In genomic region chr4:75705198-75705712, GRCh38 we compare ENCODE assay signal across 21 cellular contexts. TPM values are rescaled to one million over a fixed set of nuclear protein-coding genes. Genes with fewer than 3 reads are reported as not detected.
A peak's percentile ranks its signal among the peaks of the same experiment; 100 is the strongest.
DNase-seq lines count a peak whose midpoint lies in the region; ATAC-seq and TF ChIP-seq lines count a peak whose summit lies in the region.
"Had no signal": no experiment of that assay in that cellular context is flagged by ENCODE, and none has a peak within 500 bp of the region (broad histone marks: within the 10 kb centered on the region; RNA-seq: fewer than 3 reads in every experiment).

No MANE protein-coding gene starts in this region.

- TF ChIP-seq CTCF in endodermal cell (conservative IDR thresholded peaks at IDR 0.05) = peak; percentile 61

- H4K8ac ChIP-seq in mesendoderm (ENCODE audit: low read depth, low read length) = no peak overlapping the region

- DNase-seq in ELF-1 (ENCODE audit: low read depth, low spot score) (peak; percentile 85), NCI-H2227 (lab: John Stamatoyannopoulos, UW; ENCODE audit: unreplicated experiment) (peak; percentile 38), endodermal cell (peak; percentile 81), mesendoderm (peak; percentile 71), Right ventricle myocardium superior (no peak), ureter (ENCODE audit: low spot score) (no peak)
- no peak for DNase-seq in naive thymus-derived CD4-positive, alpha-beta T cell
- DNase-seq: activated effector memory CD4-positive, alpha-beta T cell treated with Interleukin-2 at 50 U/mL for 16 hours; activated naive CD8-positive, alpha-beta T cell treated with anti-CD3 and anti-CD28 coated beads, Interleukin-2, amount 50 U/mL, for 24 hours; HFFc6; IMR-90; NCI-H1417 treated with DMSO at 0.1 percent for 48 hours; NCI-H510A treated with DMSO at 0.1 percent for 48 hours; Peyer's patch; stimulated activated CD4-positive, alpha-beta T cell treated with anti-CD3 and anti-CD28 coated beads, Interleukin-12 subunit alpha, Interleukin-12 subunit beta, amount 100 ng/mL, for 4 hours; tibial artery had no signal

- no peaks in the 10 kb centered on the region for H3K9me3 ChIP-seq in endodermal cell (ENCODE audit: control insufficient read depth, low read length)
- H3K9me3 ChIP-seq in naive thymus-derived CD4-positive, alpha-beta T cell (ENCODE audit: control insufficient read depth in 2 of 3, low read length in 3 of 3) = no peaks in the 10 kb centered on the region
- H3K9me3 ChIP-seq: A549, Peyer's patch, tibial artery had no signal

- H2BK5ac ChIP-seq in mesendoderm (ENCODE audit: low read length) = no peak overlapping the region

- no peak overlapping the region for H3K9ac ChIP-seq in endodermal cell (ENCODE audit: extremely low read depth, low read length, poor library complexity, severe bottlenecking)
- H3K9ac ChIP-seq in mesendoderm (ENCODE audit: low read length) = no peak overlapping the region

- no peaks in the 10 kb centered on the region for H3K9me3 Mint-ChIP-seq in endodermal cell
- no peaks in the 10 kb centered on the region for H3K9me3 Mint-ChIP-seq in naive thymus-derived CD4-positive, alpha-beta T cell
- H3K9me3 Mint-ChIP-seq: activated naive CD8-positive, alpha-beta T cell treated with anti-CD3 and anti-CD28 coated beads, Interleukin-2, amount 50 U/mL, for 24 hours; HFFc6; stimulated activated naive CD8-positive, alpha-beta T cell treated with anti-CD3 and anti-CD28 coated beads, Interleukin-15, Interleukin-2, amounts not matched to agents 100 ng/mL and 50 ng/mL, for 24 hours had no signal

- 50 to 79% methylated on average over 1 to 4 of the region's 4 CpGs for WGBS in endodermal cell (ENCODE audit: insufficient coverage in 1 of 2, insufficient read length in 1 of 2), 2 experiments
- WGBS in mesendoderm (ENCODE audit: extremely low coverage, insufficient coverage, low lambda C conversion rate) = no CpG with 5 or more reads among the region's 4 CpGs

- ATAC-seq in HG03025 (IDR thresholded peaks at IDR 0.05; ENCODE audit: low FRiP score, unreplicated experiment) (no peak), Right ventricle myocardium superior (ENCODE audit: poor library complexity) (no peak)
- no peak for ATAC-seq in naive thymus-derived CD4-positive, alpha-beta T cell
- ATAC-seq: A549; activated naive CD8-positive, alpha-beta T cell treated with anti-CD3 and anti-CD28 coated beads, Interleukin-2, amount 50 U/mL, for 24 hours had no signal

- H3K36me3 Mint-ChIP-seq in endodermal cell (ENCODE audit: low read depth) = peaks cover 8% of the 10 kb centered on the region
- peaks cover 0 to 3% (median 0%) of the 10 kb centered on the region in 5 donors for H3K36me3 Mint-ChIP-seq in naive thymus-derived CD4-positive, alpha-beta T cell

- H3K4me1 ChIP-seq in endodermal cell (ENCODE audit: control insufficient read depth, insufficient read depth, low read length) (peaks cover 5% of the 10 kb centered on the region), mesendoderm (ENCODE audit: control insufficient read depth, low read depth, low read length) (peaks cover 8% of the 10 kb centered on the region)
- no peaks in the 10 kb centered on the region for H3K4me1 ChIP-seq in naive thymus-derived CD4-positive, alpha-beta T cell (ENCODE audit: control insufficient read depth in 2 of 2, insufficient read depth in 2 of 2, low read length in 2 of 2)
- H3K4me1 ChIP-seq: tibial artery had no signal

- CTCF ChIA-PET in naive thymus-derived CD4-positive, alpha-beta T cell (lab: Charles Lee) = no interaction called here

- peak overlapping the region; percentile 48 for H3K27ac ChIP-seq in endodermal cell (ENCODE audit: low read depth, low read length)
- H3K27ac ChIP-seq in mesendoderm (ENCODE audit: low read depth, low read length) = peak overlapping the region; percentile 17
- no peak overlapping the region for H3K27ac ChIP-seq in naive thymus-derived CD4-positive, alpha-beta T cell (ENCODE audit: low read depth, low read length)
- H3K27ac ChIP-seq: A549, SK-N-MC, tibial artery had no signal

- POLR2A ChIA-PET in naive thymus-derived CD4-positive, alpha-beta T cell (lab: Charles Lee) = interaction anchor here (0.6 to 1.1 kb wide), 2 partner anchors 14 to 17 kb away, joined by 3 read pairs; no protein-coding TSS in a partner anchor

- H3K4ac ChIP-seq in mesendoderm (ENCODE audit: low read depth, low read length) = no peak overlapping the region

- peak overlapping the region; percentile 26 for H3K27ac Mint-ChIP-seq in endodermal cell
- no peak overlapping the region for H3K27ac Mint-ChIP-seq in naive thymus-derived CD4-positive, alpha-beta T cell
- H3K27ac Mint-ChIP-seq: activated naive CD8-positive, alpha-beta T cell treated with anti-CD3 and anti-CD28 coated beads, Interleukin-2, amount 50 U/mL, for 24 hours; HFFc6; stimulated activated naive CD8-positive, alpha-beta T cell treated with anti-CD3 and anti-CD28 coated beads, Interleukin-15, Interleukin-2, amounts not matched to agents 100 ng/mL and 50 ng/mL, for 24 hours had no signal

- peaks cover 3% of the 10 kb centered on the region for H3K36me3 ChIP-seq in endodermal cell (ENCODE audit: control insufficient read depth, insufficient read depth, low read length)
- H3K36me3 ChIP-seq in mesendoderm (ENCODE audit: control insufficient read depth, insufficient read depth, low read length) = no peaks in the 10 kb centered on the region
- no peaks in the 10 kb centered on the region for H3K36me3 ChIP-seq in naive thymus-derived CD4-positive, alpha-beta T cell (ENCODE audit: control insufficient read depth in 2 of 3, insufficient read depth in 3 of 3, low read length in 3 of 3)
- H3K36me3 ChIP-seq: Peyer's patch had no signal

- no peak overlapping the region for H2BK15ac ChIP-seq in mesendoderm (replicated peaks; ENCODE audit: low read depth)

- peaks cover 2% of the 10 kb centered on the region for H3K79me1 ChIP-seq in mesendoderm (ENCODE audit: low read length)

- intact Hi-C loops in Right ventricle myocardium superior (cut with DNase I) = no loop called here
- intact Hi-C loops in naive thymus-derived CD4-positive, alpha-beta T cell (cut with micrococcal nuclease) = loop anchor here in 1 of 2 donors (5.0 kb wide), 1 partner anchor 142 kb away; no protein-coding TSS in a partner anchor

- H3K18ac ChIP-seq in mesendoderm (ENCODE audit: low read length) = no peak overlapping the region

- peaks cover 2% of the 10 kb centered on the region for H3K79me2 ChIP-seq in mesendoderm (ENCODE audit: control insufficient read depth, insufficient read depth, low read length)

- no peak overlapping the region for H2AK5ac ChIP-seq in mesendoderm (ENCODE audit: low read length)

- no peak overlapping the region for H2BK120ac ChIP-seq in mesendoderm (ENCODE audit: low read depth, low read length)

- H3K4me3 ChIP-seq in endodermal cell (ENCODE audit: low read length) (no peak overlapping the region), mesendoderm (ENCODE audit: low read length) (no peak overlapping the region)
- H3K4me3 ChIP-seq in naive thymus-derived CD4-positive, alpha-beta T cell (ENCODE audit: low read length) = no peak overlapping the region
- H3K4me3 ChIP-seq: A549, lung, Peyer's patch, SK-N-MC, tibial artery had no signal

- no peak overlapping the region for H3K4me2 ChIP-seq in mesendoderm (ENCODE audit: low read length)
- H3K4me2 ChIP-seq: A549 had no signal

- H3K4me1 Mint-ChIP-seq in endodermal cell = peaks cover 18% of the 10 kb centered on the region
- H3K4me1 Mint-ChIP-seq in naive thymus-derived CD4-positive, alpha-beta T cell = peaks cover 0 to 13% (median 5%) of the 10 kb centered on the region in 7 donors

- H3K27me3 Mint-ChIP-seq in endodermal cell (ENCODE audit: insufficient read depth) = no peaks in the 10 kb centered on the region
- H3K27me3 Mint-ChIP-seq in naive thymus-derived CD4-positive, alpha-beta T cell = no peaks in the 10 kb centered on the region
- H3K27me3 Mint-ChIP-seq: activated naive CD8-positive, alpha-beta T cell treated with anti-CD3 and anti-CD28 coated beads, Interleukin-2, amount 50 U/mL, for 24 hours; stimulated activated naive CD8-positive, alpha-beta T cell treated with anti-CD3 and anti-CD28 coated beads, Interleukin-15, Interleukin-2, amounts not matched to agents 100 ng/mL and 50 ng/mL, for 24 hours had no signal

- H3K56ac ChIP-seq in mesendoderm (ENCODE audit: low read length) = no peak overlapping the region

- no peak overlapping the region for H3K4me3 Mint-ChIP-seq in endodermal cell
- H3K4me3 Mint-ChIP-seq in naive thymus-derived CD4-positive, alpha-beta T cell = no peak overlapping the region
- H3K4me3 Mint-ChIP-seq: activated naive CD8-positive, alpha-beta T cell treated with anti-CD3 and anti-CD28 coated beads, Interleukin-2, amount 50 U/mL, for 24 hours; HFFc6; stimulated activated naive CD8-positive, alpha-beta T cell treated with anti-CD3 and anti-CD28 coated beads, Interleukin-15, Interleukin-2, amounts not matched to agents 100 ng/mL and 50 ng/mL, for 24 hours had no signal

- no peak overlapping the region for H4K5ac ChIP-seq in mesendoderm (ENCODE audit: low read length)

- H3K27me3 ChIP-seq in endodermal cell (ENCODE audit: control insufficient read depth, insufficient read depth, low read length, poor library complexity, severe bottlenecking) (no peaks in the 10 kb centered on the region), mesendoderm (ENCODE audit: insufficient read depth, low read length, poor library complexity) (no peaks in the 10 kb centered on the region)
- no peaks in the 10 kb centered on the region for H3K27me3 ChIP-seq in naive thymus-derived CD4-positive, alpha-beta T cell (ENCODE audit: control insufficient read depth in 2 of 2, insufficient read depth in 2 of 2, low read length in 2 of 2)
- H3K27me3 ChIP-seq: Peyer's patch, tibial artery had no signal

- H3K23ac ChIP-seq in mesendoderm (ENCODE audit: low read length) = no peak overlapping the region

RNA-seq across cellular contexts. Expression of gene USO1, which starts 19.1 kb away (rescaled TPM):
- total RNA-seq in endodermal cell (10 to 100 TPM; 74.5 to 75.1 TPM), Right ventricle myocardium superior (87.7 TPM), ureter (64.5 TPM)
- polyA plus RNA-seq in endodermal cell (2013, experiment 1 of 2) = 63.9 TPM
- polyA plus RNA-seq in endodermal cell (2013, experiment 2 of 2) = 57.4 TPM
- polyA plus RNA-seq in mesendoderm (2013, experiment 1 of 2) = 72.2 TPM
- 73.5 TPM for polyA plus RNA-seq in mesendoderm (2013, experiment 2 of 2)
- 10 to 100 TPM; 17.8 to 54.8 (median 35.0) TPM for total RNA-seq in naive thymus-derived CD4-positive, alpha-beta T cell
- polyA plus RNA-seq in naive thymus-derived CD4-positive, alpha-beta T cell = 10 to 100 TPM; 23.8 to 27.4 TPM

RNA-seq across cellular contexts. Expression of gene G3BP2, which starts 32.0 kb away (rescaled TPM):
- total RNA-seq in endodermal cell (100 to 1,000 TPM; 176 to 183 TPM), Right ventricle myocardium superior (69.2 TPM), ureter (123 TPM)
- polyA plus RNA-seq in endodermal cell (2013, experiment 1 of 2) = 143 TPM
- 141 TPM for polyA plus RNA-seq in endodermal cell (2013, experiment 2 of 2)
- 150 TPM for polyA plus RNA-seq in mesendoderm (2013, experiment 1 of 2)
- polyA plus RNA-seq in mesendoderm (2013, experiment 2 of 2) = 151 TPM
- 100 to 1,000 TPM; 161 to 299 (median 167) TPM for total RNA-seq in naive thymus-derived CD4-positive, alpha-beta T cell
- polyA plus RNA-seq in naive thymus-derived CD4-positive, alpha-beta T cell = 100 to 1,000 TPM; 115 TPM

Comparison
In these comparisons a context has a peak if more than half of its experiments do, and no peak if none do; other contexts are left out.
1. DNase-seq: peak in ELF-1 (single experiment), NCI-H2227 (single experiment), endodermal cell (single experiment) and mesendoderm (single experiment); none in Right ventricle myocardium superior (single experiment), naive thymus-derived CD4-positive, alpha-beta T cell (0 of 9) and ureter (single experiment).